In the genomic region with DNA sequence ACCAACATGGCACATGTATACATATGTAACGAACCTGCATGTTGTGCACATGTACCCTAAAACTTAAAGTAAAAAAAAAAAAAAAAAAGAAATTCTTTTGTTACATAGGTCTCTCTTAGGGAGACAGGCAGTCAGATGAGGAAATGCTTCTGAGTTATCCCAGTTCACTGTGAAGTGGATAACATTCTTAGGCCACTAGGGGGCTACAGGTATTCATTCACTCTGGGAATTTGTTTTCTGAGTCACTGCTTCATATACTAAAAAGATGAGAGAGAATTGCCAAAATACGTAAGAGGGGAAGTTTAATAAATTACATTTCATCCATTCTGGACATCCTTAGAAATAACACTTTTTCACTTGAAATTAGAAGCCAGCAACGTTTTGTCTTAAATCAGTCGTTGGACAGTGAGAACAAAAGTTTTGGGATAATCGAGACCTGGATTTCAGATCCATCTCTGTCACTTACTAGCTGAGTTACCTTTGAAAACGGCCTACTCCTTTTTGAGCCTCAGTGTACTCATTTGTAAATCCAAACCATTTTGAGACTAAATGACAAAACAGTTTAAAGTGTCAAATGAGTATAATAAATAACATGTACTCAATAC, we compare ENCODE assay signal across 8 cellular contexts.
DNase-seq lines count a peak whose midpoint lies in the region; ATAC-seq and TF ChIP-seq lines count a peak whose summit lies in the region.

No MANE protein-coding gene starts in this region.

- H2AFZ ChIP-seq in ACC112 (ENCODE audit: low read length, unreplicated experiment): peak overlapping the region; percentile 51
- H2AFZ ChIP-seq in PC-3 (ENCODE audit: low read length): peak overlapping the region; percentile 26; the same call in 1 of the 2 replicates

- peak; percentile 85 for TF ChIP-seq CTCF in PC-3 (conservative IDR thresholded peaks at IDR 0.05; ENCODE audit: low read depth, low read length)

- DNase-seq in PC-3 (peak; percentile 91), epithelial cell of prostate (ENCODE audit: low read depth, low spot score) (peak; percentile 22), putamen (ENCODE audit: low spot score) (peak; percentile 2), cortex of kidney (lab: John Stamatoyannopoulos, UW) (no peak), aorta (no peak)

- intact Hi-C loops in PC-3 (cut with micrococcal nuclease): loop anchor here (1.0 to 10.0 kb wide), 7 partner anchors 29 to 738 kb away; a partner anchor contains a TSS
- intact Hi-C loops in aorta (cut with DNase I): loop anchor here in 1 of 2 donors (10.0 kb wide), 1 partner anchor 737 kb away; a partner anchor contains a TSS

- CTCF ChIA-PET in PC-3 (lab: Charles Lee): interaction anchor here (0.6 kb wide), 1 partner anchor 735 kb away, joined by 3 read pairs; no protein-coding TSS in a partner anchor

- H3K27me3 ChIP-seq in ACC112 (ENCODE audit: insufficient read depth, low read length) (no peaks in the 10 kb centered on the region), PC-3 (ENCODE audit: low read length) (no peaks in the 10 kb centered on the region), aorta (ENCODE audit: control insufficient read depth in 1 of 2, insufficient read depth in 2 of 2, low read length in 1 of 2) (no peaks in the 10 kb centered on the region)

- H3K9me3 ChIP-seq in PC-3 (ENCODE audit: low read length) (0 out of 2 replicates have a peak, but pooled peaks cover 14% of the 10 kb centered on the region), aorta (ENCODE audit: control insufficient read depth, low read length) (no peaks in the 10 kb centered on the region)

- peak overlapping the region; percentile 34; the same call in 1 of the 2 replicates for H3K4me3 ChIP-seq in ACC112 (ENCODE audit: low read depth, low read length)
- H3K4me3 ChIP-seq in PC-3 (ENCODE audit: low read length): peak overlapping the region; percentile 28; the same call in 1 of the 2 replicates
- no peak overlapping the region for H3K4me3 ChIP-seq in aorta (ENCODE audit: low read length in 2 of 2)

- H3K36me3 ChIP-seq in ACC112 (ENCODE audit: insufficient read depth, low read length): no peaks in the 10 kb centered on the region
- H3K36me3 ChIP-seq in PC-3 (ENCODE audit: low read depth, low read length): 0 out of 2 replicates have a peak, but pooled peaks cover 5% of the 10 kb centered on the region
- H3K36me3 ChIP-seq in aorta (ENCODE audit: control insufficient read depth in 1 of 2, insufficient read depth in 2 of 2, low read length in 1 of 2): no peaks in the 10 kb centered on the region

- H3F3A ChIP-seq in PC-3 (ENCODE audit: low read length, unreplicated experiment): peaks cover 3% of the 10 kb centered on the region

- H3K9me2 ChIP-seq in PC-3 (replicated peaks; ENCODE audit: low read length): no peaks in the 10 kb centered on the region

- peak overlapping the region; percentile 76 for H3K27ac ChIP-seq in ACC112 (ENCODE audit: low read depth, low read length)
- H3K27ac ChIP-seq in PC-3 (ENCODE audit: low read length): peak overlapping the region; percentile 74
- peak overlapping the region; percentile 54 for H3K27ac ChIP-seq in epithelial cell of prostate
- no peak overlapping the region for H3K27ac ChIP-seq in aorta (ENCODE audit: low read depth in 1 of 2, low read length in 2 of 2)

- peaks cover 28% of the 10 kb centered on the region for H3K4me1 ChIP-seq in ACC112 (ENCODE audit: control insufficient read depth, insufficient read depth, low read length, unreplicated experiment)
- H3K4me1 ChIP-seq in PC-3 (ENCODE audit: insufficient read depth, low read length): peaks cover 27% of the 10 kb centered on the region
- peaks cover 0 to 2% of the 10 kb centered on the region in 2 donors for H3K4me1 ChIP-seq in aorta (ENCODE audit: control insufficient read depth in 1 of 2, insufficient read depth in 2 of 2, low read length in 2 of 2)

- POLR2A ChIA-PET in PC-3 (lab: Charles Lee; ENCODE audit: unreplicated experiment): no interaction called here

- ATAC-seq in GM18502 (IDR thresholded peaks at IDR 0.05; ENCODE audit: poor library complexity, unreplicated experiment) (peak; percentile 89), HG03354 (IDR thresholded peaks at IDR 0.05; ENCODE audit: poor library complexity, severe bottlenecking, unreplicated experiment) (peak; percentile 80), PC-3 (peak; percentile 75), aorta (ENCODE audit: low FRiP score) (no peak)

- BruUV-seq in PC-3 (replicated peaks; lab: Mats Ljungman, UMichigan): TSS peak; percentile 97

- peak overlapping the region; percentile 76 for H3K4me2 ChIP-seq in PC-3 (ENCODE audit: low read length)

- H3K79me2 ChIP-seq in ACC112 (ENCODE audit: control insufficient read depth, insufficient read depth, low read length, unreplicated experiment) (no peaks in the 10 kb centered on the region), PC-3 (ENCODE audit: low read length) (no peaks in the 10 kb centered on the region)

- 55 to 63% methylated on average over 6 of the region's 6 CpGs for WGBS in aorta, 2 donors

- peak overlapping the region; percentile 20 for H3K9ac ChIP-seq in PC-3 (ENCODE audit: low read length)

- no peaks in the 10 kb centered on the region for H4K20me1 ChIP-seq in PC-3 (ENCODE audit: low read length)

Comparison
In these comparisons a context has a peak if more than half of its experiments do, and no peak if none do; other contexts are left out.
1. H3K27ac ChIP-seq: peak in ACC112 (single experiment), PC-3 (single experiment) and epithelial cell of prostate (single experiment); none in aorta (0 of 2).
2. H3K4me3 ChIP-seq: peak in ACC112 (single experiment) and PC-3 (single experiment); none in aorta (0 of 2).
3. DNase-seq: peak in PC-3 (single experiment), epithelial cell of prostate (single experiment) and putamen (single experiment); none in cortex of kidney (single experiment) and aorta (0 of 2).